ENCODE assay signal across 22 cellular contexts in genomic region chr6:157063935-157064322, GRCh38.
"Had no signal": no experiment of that assay in that cellular context is flagged by ENCODE, and none has a peak within 500 bp of the region (broad histone marks: within the 10 kb centered on the region; RNA-seq: fewer than 3 reads in every experiment).

No MANE protein-coding gene starts in this region.

- H3K27me3 ChIP-seq: brain microvascular endothelial cell, right atrium auricular region, testis, upper lobe of right lung had no signal

- H3K36me3 ChIP-seq: brain microvascular endothelial cell, right atrium auricular region, upper lobe of right lung had no signal

- H3K4me3 ChIP-seq: lung, right atrium auricular region, skin epidermis, testis, upper lobe of right lung had no signal

- H3K4me1 ChIP-seq: testis had no signal

- DNase-seq: activated CD4-positive, alpha-beta T cell treated with anti-CD3 and anti-CD28 coated beads for 1 hour; activated CD4-positive, alpha-beta T cell treated with anti-CD3 and anti-CD28 coated beads, Interleukin-2, amount 50 U/mL, for 4 hours; activated effector memory CD4-positive, alpha-beta T cell treated with Interleukin-2 at 50 U/mL for 16 hours; activated naive CD4-positive, alpha-beta T cell treated with anti-CD3 and anti-CD28 coated beads, Interleukin-2, amount 10 ng/mL, durations not matched to agents 7 days and 5 days; activated naive CD8-positive, alpha-beta T cell treated with anti-CD3 and anti-CD28 coated beads, Interleukin-2, amount 50 U/mL, for 24 hours; activated T-cell treated with anti-CD3 and anti-CD28 coated beads, Interleukin-2, amount 50 U/mL, for 4 hours; anterior cingulate cortex; brain microvascular endothelial cell; central memory CD4-positive, alpha-beta T cell; foreskin melanocyte; head of caudate nucleus; kidney; midbrain; stimulated activated CD4-positive, alpha-beta T cell treated with anti-CD3 and anti-CD28 coated beads, Interleukin-4, amount 100 ng/mL, for 4 hours; T1000; testis; upper lobe of right lung had no signal

- H3K9me3 ChIP-seq: right atrium auricular region, testis, upper lobe of right lung had no signal

- ATAC-seq: left lobe of liver; stimulated activated memory B cell treated with anti-CD40 and anti-IgM and Interleukin-4, amounts not matched to agents 10 μg/mL and 1 μg/mL and 100 μg/mL, for 72 hours had no signal

- H3K27ac ChIP-seq: brain microvascular endothelial cell, right atrium auricular region, testis, upper lobe of right lung had no signal
